Comparison of ENCODE assay signal across 16 cellular contexts in genomic region chr7:108028111-108028510, GRCh38. TPM values are rescaled to one million over a fixed set of nuclear protein-coding genes. Genes with fewer than 3 reads are reported as not detected.
A peak's percentile ranks its signal among the peaks of the same experiment; 100 is the strongest.
DNase-seq lines count a peak whose midpoint lies in the region; ATAC-seq, FAIRE-seq and TF ChIP-seq lines count a peak whose summit lies in the region.
"Had no signal": no experiment of that assay in that cellular context is flagged by ENCODE, and none has a peak within 500 bp of the region (broad histone marks: within the 10 kb centered on the region; RNA-seq: fewer than 3 reads in every experiment).

No MANE protein-coding gene starts in this region.

- peak overlapping the region; percentile 20 for H3K4me2 ChIP-seq in A549
- H3K4me2 ChIP-seq in PC-3 (ENCODE audit: low read length) = no peak overlapping the region

- peak; percentile 19 to 26; a peak in 2 of 5 replicates for TF ChIP-seq EP300 in A549 (IDR thresholded peaks at IDR 0.05)

- H3K36me3 ChIP-seq in PC-3 (ENCODE audit: low read depth, low read length) (no peaks in the 10 kb centered on the region), liver (ENCODE audit: control insufficient read depth in 4 of 4, insufficient read depth in 3 of 4, low read depth in 1 of 4, low read length in 3 of 4) (no peaks in the 10 kb centered on the region), spleen (no peaks in the 10 kb centered on the region)
- H3K36me3 ChIP-seq: BE2C had no signal

- DNase-seq in A549 (ENCODE audit: low read depth in 1 of 2, low spot score in 1 of 2) (peak in 1 of 2 experiments; percentile 92), DMS53 (lab: John Stamatoyannopoulos, UW) (peak; percentile 47), PC-3 (peak; percentile 68), spleen (no peak), epidermal melanocyte (ENCODE audit: insufficient read length, low spot score) (no peak), SKM-1 treated with dmso at 0.1 percent for 144 hours (lab: John Stamatoyannopoulos, UW; ENCODE audit: unreplicated experiment) (no peak)
- DNase-seq: BE2C; CD8-positive, alpha-beta T cell; HCEC 1CT; NCI-H1092; NCI-H1694 treated with DMSO at 0.1 percent for 48 hours; NCI-H524; T-cell had no signal

- WGBS in A549 (ENCODE audit: missing lambda C conversion rate) = 2% methylated on average over 2 of the region's 2 CpGs
- 38% methylated on average over 2 of the region's 2 CpGs for WGBS in liver
- WGBS in spleen, 5 donors = 79 to 93% (median 82%) methylated on average over 2 of the region's 2 CpGs

- no peaks in the 10 kb centered on the region for H3F3A ChIP-seq in PC-3 (ENCODE audit: low read length, unreplicated experiment)

- no peak for FAIRE-seq in A549 (lab: Jason Lieb, UNC)
- FAIRE-seq: K562 had no signal

- H3K79me2 ChIP-seq in PC-3 (ENCODE audit: low read length) = no peaks in the 10 kb centered on the region

- TF ChIP-seq CTCF in A549 (IDR thresholded peaks at IDR 0.05) (no peak), PC-3 (conservative IDR thresholded peaks at IDR 0.05; ENCODE audit: low read depth, low read length) (no peak), liver (IDR thresholded peaks at IDR 0.05; ENCODE audit: low read depth, low read length, missing input control) (no peak), spleen (IDR thresholded peaks at IDR 0.05 in 8 of 11, conservative IDR thresholded peaks at IDR 0.05 in 3 of 11) (no peak)

- peak; percentile 82 to 92 for ATAC-seq in A549
- ATAC-seq in PC-3 = peak; percentile 96
- ATAC-seq: CD8-positive, alpha-beta T cell; K562; T-cell had no signal

- TF ChIP-seq RAD21 in A549 (conservative IDR thresholded peaks at IDR 0.05 in 1 of 2, IDR thresholded peaks at IDR 0.05 in 1 of 2) (no peak; a peak in 1 of 5 replicates), liver (IDR thresholded peaks at IDR 0.05) (peak; percentile 25 to 28)

- H4K20me1 ChIP-seq in PC-3 (ENCODE audit: low read length) = no peaks in the 10 kb centered on the region

- H3K9me3 ChIP-seq in A549 = no peaks in the 10 kb centered on the region
- H3K9me3 ChIP-seq in PC-3 (ENCODE audit: low read length) = no peaks in the 10 kb centered on the region
- H3K9me3 ChIP-seq in liver (ENCODE audit: control insufficient read depth in 4 of 4, low read length in 3 of 4) = no peaks in the 10 kb centered on the region
- no peaks in the 10 kb centered on the region for H3K9me3 ChIP-seq in spleen
- H3K9me3 ChIP-seq: BE2C had no signal

- BruUV-seq in PC-3 (replicated peaks; lab: Mats Ljungman, UMichigan) = no TSS peak

- TF ChIP-seq POLR2A in A549 (IDR thresholded peaks at IDR 0.05; ENCODE audit: low read length) (no peak), spleen (IDR thresholded peaks at IDR 0.05) (no peak)

- no peaks in the 10 kb centered on the region for H3K9me2 ChIP-seq in PC-3 (replicated peaks; ENCODE audit: low read length)

- no peak overlapping the region for H3K9ac ChIP-seq in PC-3 (ENCODE audit: low read length)
- H3K9ac ChIP-seq in liver (ENCODE audit: low read depth in 1 of 2, low read length in 2 of 2) = no peak overlapping the region

- CTCF ChIA-PET in A549 (lab: Yijun Ruan, JAX) (interaction anchor here (1.2 kb wide), 1 partner anchor 11 kb away, joined by 3 read pairs; no protein-coding TSS in a partner anchor), PC-3 (lab: Charles Lee) (no interaction called here)

- H3K4me3 ChIP-seq in A549 (no peak overlapping the region), PC-3 (ENCODE audit: low read length) (no peak overlapping the region), liver (ENCODE audit: low read depth in 1 of 3, low read length in 3 of 3) (no peak overlapping the region), spleen (no peak overlapping the region)
- H3K4me3 ChIP-seq: K562 had no signal

- POLR2A ChIA-PET in A549 (lab: Yijun Ruan, JAX) = no interaction called here
- POLR2A ChIA-PET in PC-3 (lab: Charles Lee; ENCODE audit: unreplicated experiment) = no interaction called here

- H3K4me1 ChIP-seq in A549 (peaks cover 33% of the 10 kb centered on the region), PC-3 (ENCODE audit: insufficient read depth, low read length) (peaks cover 15% of the 10 kb centered on the region), liver (ENCODE audit: control insufficient read depth in 4 of 4, insufficient read depth in 4 of 4, low read length in 3 of 4) (peaks cover 0 to 2% (median 0%) of the 10 kb centered on the region in 4 donors), spleen (peaks cover 0 to 3% (median 0%) of the 10 kb centered on the region in 6 donors)
- H3K4me1 ChIP-seq: BE2C had no signal

- H3K27ac ChIP-seq in A549 = 0 out of 6 replicates have a peak overlapping the region, but pooled peaks of 1 of the 2 experiments have one; percentile 38
- H3K27ac ChIP-seq in PC-3 (ENCODE audit: low read length) = no peak overlapping the region
- H3K27ac ChIP-seq in liver (ENCODE audit: low read depth in 1 of 2, low read length in 2 of 2) = no peak overlapping the region
- no peak overlapping the region for H3K27ac ChIP-seq in spleen
- H3K27ac ChIP-seq: RWPE1 had no signal

- H2AFZ ChIP-seq in PC-3 (ENCODE audit: low read length) = no peak overlapping the region

- intact Hi-C loops in PC-3 (cut with micrococcal nuclease) = loop anchor here (2.0 kb wide), 1 partner anchor 69 kb away; no protein-coding TSS in a partner anchor
- intact Hi-C loops in spleen (cut with DNase I; ENCODE audit: low total_unique reads) = no loop called here

- H3K27me3 ChIP-seq in PC-3 (ENCODE audit: low read length) (no peaks in the 10 kb centered on the region), liver (ENCODE audit: control insufficient read depth in 4 of 4, insufficient read depth in 4 of 4, low read length in 3 of 4) (peaks cover 0 to 2% (median 0%) of the 10 kb centered on the region in 4 donors), spleen (replicated peaks in 1 of 7) (no peaks in the 10 kb centered on the region)
- H3K27me3 ChIP-seq: BE2C had no signal

TF ChIP-seq in A549, 52 proteins besides CTCF, POLR2A, EP300 and RAD21 (continues in another document):
- TF ChIP-seq HMGXB4 (CRISPR knock-in tag; IDR thresholded peaks at IDR 0.05; ENCODE audit: borderline replicate concordance) = no peak
- peak; percentile 62; the same call in 1 of the 3 replicates for TF ChIP-seq BCL3 (IDR thresholded peaks at IDR 0.05)
- TF ChIP-seq CHD2 (IDR thresholded peaks at IDR 0.05; ENCODE audit: low read length, partially characterized antibody) = no peak

TF ChIP-seq in liver, 16 proteins besides CTCF, POLR2A, EP300 and RAD21 (continues in another document):
- TF ChIP-seq MAX (IDR thresholded peaks at IDR 0.05) (peak; percentile 65), FOXA1 (IDR thresholded peaks at IDR 0.05) (peak; percentile 94), ZBTB33 (IDR thresholded peaks at IDR 0.05) (peak; percentile 68), TAF1 (conservative IDR thresholded peaks at IDR 0.05) (no peak), EGR1 (IDR thresholded peaks at IDR 0.05; ENCODE audit: low read depth in 2 of 2) (peak in 1 of 2 donors; percentile 70), ATF3 (IDR thresholded peaks at IDR 0.05) (no peak), RXRA (IDR thresholded peaks at IDR 0.05) (peak; percentile 56 to 80), NR2F2 (IDR thresholded peaks at IDR 0.05) (no peak)

RNA-seq across cellular contexts. Expression of gene LAMB1, which starts 25.1 kb away (rescaled TPM):
- polyA plus RNA-seq in A549 (2011; rRNA removed) = 162 and 208 TPM in 2 replicates
- 66.5 and 67.3 TPM in 2 replicates for polyA plus RNA-seq in A549 (2012; cell fraction: cytosol; rRNA removed)
- 349 and 365 TPM in 2 replicates for polyA plus RNA-seq in A549 (2012; cell fraction: nucleus; rRNA removed)
- polyA plus RNA-seq in A549 (2017; fragmentation: RNase III; extraction: RNeasy Plus Mini Kit Qiagen cat#74134 plus additional on column Dnase treatment) = 142 to 159 TPM (median 143 TPM) in 3 replicates
- 395 and 408 TPM in 2 replicates for polyA minus RNA-seq in A549 (2011; rRNA and poly(A)+ RNA removed)
- total RNA-seq in PC-3 (2014; rRNA removed) = 74.3 and 101 TPM in 2 replicates
- 10 to 100 TPM; 33.7 to 63.1 TPM for total RNA-seq in liver
- polyA plus RNA-seq in liver = 10 to 100 TPM; 12.6 to 17.9 TPM
- 100 to 1,000 TPM in 6 of 7 donors, 10 to 100 TPM in 1; 66.4 to 181 (median 149) TPM for total RNA-seq in spleen
- 10 to 100 TPM; 51.4 to 74.8 (median 68.6) TPM for polyA plus RNA-seq in spleen
- total RNA-seq: CD8-positive, alpha-beta T cell had no signal

Comparison
In these comparisons a context has a peak if more than half of its experiments do, and no peak if none do; other contexts are left out.
1. DNase-seq: peak in DMS53 (single experiment) and PC-3 (single experiment); none in spleen (single experiment), epidermal melanocyte (single experiment) and SKM-1 treated with dmso at 0.1 percent for 144 hours (single experiment).